8 cellular contexts compared by ENCODE assay signal in the genomic region with DNA sequence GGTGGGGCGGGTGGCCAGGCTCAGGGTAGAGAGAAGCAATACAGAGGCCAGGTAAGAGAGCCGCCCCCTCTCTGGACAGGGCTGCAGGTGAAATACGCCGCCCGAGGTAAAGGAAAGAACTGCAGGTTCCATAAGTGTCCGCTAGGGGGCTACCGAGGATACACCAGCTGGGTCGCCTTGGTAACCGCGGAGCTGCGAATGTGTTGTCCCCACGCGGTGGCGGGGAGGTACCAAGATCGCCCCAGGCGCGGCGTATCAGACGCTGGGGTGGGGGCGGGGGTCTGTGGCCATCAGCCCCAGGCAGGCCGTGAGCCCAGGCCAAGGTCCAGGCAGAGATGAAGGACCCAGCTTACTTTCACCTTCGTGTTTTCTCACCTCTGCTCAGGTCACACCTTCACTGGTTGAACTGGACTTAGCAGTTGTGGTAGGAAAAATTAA. TPM values are rescaled to one million over a fixed set of nuclear protein-coding genes. Genes with fewer than 3 reads are reported as not detected.
DNase-seq lines count a peak whose midpoint lies in the region; ATAC-seq and TF ChIP-seq lines count a peak whose summit lies in the region.

No MANE protein-coding gene starts in this region.

- TF ChIP-seq POLR2A in stomach (IDR thresholded peaks at IDR 0.05) = no peak

- DNase-seq in DMS114 treated with DMSO at 0.1 percent for 48 hours (lab: John Stamatoyannopoulos, UW; ENCODE audit: unreplicated experiment) (peak; percentile 80), MM.1S (peak; percentile 92), RWPE1 (ENCODE audit: low spot score) (peak; percentile 90), fibroblast of the aortic adventitia (ENCODE audit: low read depth) (peak; percentile 69), neuronal stem cell (ENCODE audit: low spot score) (peak; percentile 83), stomach (peak; percentile 92)

- H3K4me1 ChIP-seq in MM.1S (ENCODE audit: low read length) (peaks cover 3% of the 10 kb centered on the region; the same call in 1 of the 2 replicates), neuronal stem cell (ENCODE audit: control insufficient read depth in 2 of 2, insufficient read depth in 1 of 2, low read depth in 1 of 2, low read length in 2 of 2) (peaks cover 3 to 4% of the 10 kb centered on the region in 2 donors), stomach (peaks cover 0 to 24% (median 12%) of the 10 kb centered on the region in 4 donors)

- no peaks in the 10 kb centered on the region for H3K36me3 Mint-ChIP-seq in activated T-helper 17 cell treated with anti-CD3 and anti-CD28 coated beads, Interleukin-2, amount 50 U/mL, for 72 hours (ENCODE audit: low read depth)

- no peak overlapping the region for H3K23ac ChIP-seq in neuronal stem cell (ENCODE audit: low read depth, low read length, poor library complexity)

- H3K4me3 Mint-ChIP-seq in activated T-helper 17 cell treated with anti-CD3 and anti-CD28 coated beads, Interleukin-2, amount 50 U/mL, for 72 hours = peak overlapping the region; percentile 59

- H3K27me3 ChIP-seq in MM.1S (replicated peaks; ENCODE audit: insufficient read depth, low read length) (0 out of 2 replicates have a peak, but pooled peaks cover 6% of the 10 kb centered on the region), neuronal stem cell (ENCODE audit: control insufficient read depth in 3 of 3, insufficient read depth in 3 of 3, low read depth in 1 of 3, low read length in 3 of 3) (no peaks in the 10 kb centered on the region), stomach (no peaks in the 10 kb centered on the region)

- H4K91ac ChIP-seq in neuronal stem cell (ENCODE audit: low read depth, low read length, poor library complexity) = no peak overlapping the region

- H3K9ac ChIP-seq in MM.1S (ENCODE audit: low read length) = peak overlapping the region; percentile 23; the same call in 1 of the 2 replicates
- no peak overlapping the region for H3K9ac ChIP-seq in neuronal stem cell (ENCODE audit: low read depth, low read length, poor library complexity)

- H3K4me3 ChIP-seq in MM.1S (ENCODE audit: low read length) = peak overlapping the region; percentile 48
- H3K4me3 ChIP-seq in fibroblast of the aortic adventitia (ENCODE audit: low read depth, low read length) = peak overlapping the region; percentile 26
- peak overlapping the region in 1 of 2 donors; percentile 26 for H3K4me3 ChIP-seq in neuronal stem cell (ENCODE audit: low read length in 2 of 2)
- peak overlapping the region; percentile 29 to 37 (median 32) for H3K4me3 ChIP-seq in stomach

- H3K4me2 ChIP-seq in MM.1S (ENCODE audit: low read depth, low read length) = peak overlapping the region; percentile 90
- H3K4me2 ChIP-seq in neuronal stem cell (ENCODE audit: insufficient read depth, low read length, poor library complexity, severe bottlenecking) = peak overlapping the region; percentile 58

- H2AFZ ChIP-seq in MM.1S (ENCODE audit: low read length) (peak overlapping the region; percentile 76), neuronal stem cell (ENCODE audit: low read length) (peak overlapping the region; percentile 68)

- peaks cover 7% of the 10 kb centered on the region for H3K4me1 Mint-ChIP-seq in activated T-helper 17 cell treated with anti-CD3 and anti-CD28 coated beads, Interleukin-2, amount 50 U/mL, for 72 hours

- no peaks in the 10 kb centered on the region for H3K79me2 ChIP-seq in MM.1S (ENCODE audit: low read length)

- no peak overlapping the region for H2BK120ac ChIP-seq in neuronal stem cell (ENCODE audit: low read depth, low read length)

- no peaks in the 10 kb centered on the region for H3K9me2 ChIP-seq in MM.1S (replicated peaks; ENCODE audit: insufficient read depth, low read length)

- peak overlapping the region; percentile 78 for H3K18ac ChIP-seq in neuronal stem cell (ENCODE audit: low read length)

- no peaks in the 10 kb centered on the region for H4K20me1 ChIP-seq in MM.1S (ENCODE audit: insufficient read depth, low read length)

- no peak overlapping the region for H4K8ac ChIP-seq in neuronal stem cell (ENCODE audit: low read depth, low read length)

- H3F3A ChIP-seq in MM.1S (ENCODE audit: insufficient read depth, low read length) = no peaks in the 10 kb centered on the region

- ATAC-seq in GM21825 (IDR thresholded peaks at IDR 0.05; ENCODE audit: unreplicated experiment) = peak; percentile 81
- peak; percentile 98 for ATAC-seq in activated T-helper 17 cell treated with anti-CD3 and anti-CD28 coated beads, Interleukin-2, amount 50 U/mL, for 72 hours (replicated peaks)

- CTCF ChIA-PET in RWPE1 (lab: Yijun Ruan, JAX) = interaction anchor here (0.6 to 1.4 kb wide), 20 partner anchors 8 to 1093 kb away, joined by 3 to 10 read pairs (median 4); no protein-coding TSS in a partner anchor

- H3K27ac ChIP-seq in MM.1S (ENCODE audit: low read length) (no peak overlapping the region), RWPE1 (no peak overlapping the region), neuronal stem cell (replicated peaks; ENCODE audit: low read length) (no peak overlapping the region), stomach (peak overlapping the region in 1 of 5 donors; percentile 30)

- peak; percentile 99 for TF ChIP-seq CTCF in MM.1S (IDR thresholded peaks at IDR 0.05; ENCODE audit: low read length)
- TF ChIP-seq CTCF in RWPE1 (conservative IDR thresholded peaks at IDR 0.05; ENCODE audit: low read depth) = peak; percentile 95
- TF ChIP-seq CTCF in fibroblast of the aortic adventitia (IDR thresholded peaks at IDR 0.05; ENCODE audit: insufficient read depth, low read length) = peak; percentile 98
- peak in 5 of 7 experiments; percentile 94 to 99 (median 95) for TF ChIP-seq CTCF in stomach (IDR thresholded peaks at IDR 0.05)

- H3K36me3 ChIP-seq in MM.1S (replicated peaks; ENCODE audit: insufficient read depth, low read length) (no peaks in the 10 kb centered on the region), neuronal stem cell (replicated peaks in 1 of 2; ENCODE audit: control insufficient read depth in 2 of 2, insufficient read depth in 2 of 2, low read length in 2 of 2) (no peaks in the 10 kb centered on the region), stomach (no peaks in the 10 kb centered on the region)

- no peaks in the 10 kb centered on the region for H3K9me3 ChIP-seq in MM.1S (replicated peaks; ENCODE audit: insufficient read depth, low read length)
- H3K9me3 ChIP-seq in neuronal stem cell (replicated peaks in 1 of 2; ENCODE audit: control insufficient read depth in 2 of 2, insufficient read depth in 1 of 2, low read depth in 1 of 2, low read length in 2 of 2) = no peaks in the 10 kb centered on the region
- H3K9me3 ChIP-seq in stomach = no peaks in the 10 kb centered on the region

- H3K27ac Mint-ChIP-seq in activated T-helper 17 cell treated with anti-CD3 and anti-CD28 coated beads, Interleukin-2, amount 50 U/mL, for 72 hours = peak overlapping the region; percentile 23

- POLR2A ChIA-PET in RWPE1 (lab: Yijun Ruan, JAX; ENCODE audit: low non-redundant PET) = no interaction called here

- H2BK5ac ChIP-seq in neuronal stem cell (ENCODE audit: low read length) = no peak overlapping the region

- H2BK12ac ChIP-seq in neuronal stem cell (ENCODE audit: low read length) = no peak overlapping the region

- no peak for TF ChIP-seq EP300 in stomach (IDR thresholded peaks at IDR 0.05)

- H2AK5ac ChIP-seq in neuronal stem cell (ENCODE audit: low read depth, low read length) = no peak overlapping the region

- intact Hi-C loops in stomach (cut with DNase I; ENCODE audit: low total_unique reads) = no loop called here

- H3K4ac ChIP-seq in neuronal stem cell (ENCODE audit: low read length) = no peak overlapping the region

- no peaks in the 10 kb centered on the region for H3K27me3 Mint-ChIP-seq in activated T-helper 17 cell treated with anti-CD3 and anti-CD28 coated beads, Interleukin-2, amount 50 U/mL, for 72 hours

- no peaks in the 10 kb centered on the region for H3K79me1 ChIP-seq in neuronal stem cell (ENCODE audit: low read depth, low read length)

- H3K9me3 Mint-ChIP-seq in activated T-helper 17 cell treated with anti-CD3 and anti-CD28 coated beads, Interleukin-2, amount 50 U/mL, for 72 hours = no peaks in the 10 kb centered on the region

- H2BK15ac ChIP-seq in neuronal stem cell (ENCODE audit: low read length) = no peak overlapping the region

- no peak overlapping the region for H3K14ac ChIP-seq in neuronal stem cell (ENCODE audit: low read length)

- no CpG with 5 or more reads among the region's 22 CpGs for WGBS in neuronal stem cell (ENCODE audit: extremely low coverage in 2 of 2, insufficient read length in 2 of 2, insufficient replicate concordance in 1 of 2), 2 donors
- 1 to 3% (median 1%) methylated on average over 11 to 22 of the region's 22 CpGs for WGBS in stomach, 5 donors

RNA-seq across cellular contexts. Expression of gene ZFP90, which starts 18.4 kb away (rescaled TPM):
- total RNA-seq in activated T-helper 17 cell treated with anti-CD3 and anti-CD28 coated beads, Interleukin-2, amount 50 U/mL, for 72 hours = 10 to 100 TPM; 26.5 to 30.5 TPM
- total RNA-seq in fibroblast of the aortic adventitia (ENCODE audit: low replicate concordance) = 23.9 and 28.9 TPM in 2 replicates
- polyA plus RNA-seq in neuronal stem cell (2013, experiment 1 of 2) = 58.9 TPM
- 65.3 TPM for polyA plus RNA-seq in neuronal stem cell (2013, experiment 2 of 2)
- total RNA-seq in stomach = 10 to 100 TPM; 12.9 to 28.1 (median 17.5) TPM
- polyA plus RNA-seq in stomach = 1 to 10 TPM; 6.2 to 9.0 (median 6.8) TPM
